15 cellular contexts compared by ENCODE assay signal in the genomic region with DNA sequence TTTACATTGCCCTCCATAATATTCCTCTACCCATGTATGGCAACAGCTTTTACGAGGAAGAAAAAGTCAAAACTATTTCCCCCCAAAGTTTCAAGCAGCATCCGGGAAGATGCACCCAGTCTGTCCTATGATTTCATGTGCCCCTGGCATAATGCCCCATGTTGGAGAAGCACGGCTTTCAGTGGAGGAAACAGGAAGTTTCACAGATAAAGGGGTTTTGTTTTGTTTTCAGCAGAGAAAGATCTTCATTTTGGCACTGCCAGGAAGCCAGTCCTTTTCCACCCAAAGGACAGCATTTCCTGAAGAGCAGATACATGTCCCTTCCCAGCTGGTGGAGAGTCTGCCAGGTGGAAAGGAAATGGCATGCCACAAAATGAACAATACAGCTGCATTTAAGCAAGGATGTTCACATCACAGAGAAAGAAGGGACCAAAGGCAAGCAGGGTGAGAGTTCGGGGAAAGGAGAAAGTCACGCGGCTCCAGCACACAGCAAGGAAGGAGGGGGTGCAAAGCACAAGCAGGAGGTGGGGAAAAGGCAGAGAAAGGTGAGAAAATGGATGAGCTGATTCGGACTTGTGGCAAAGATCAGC.
A peak's percentile ranks its signal among the peaks of the same experiment; 100 is the strongest.
DNase-seq lines count a peak whose midpoint lies in the region; ATAC-seq and TF ChIP-seq lines count a peak whose summit lies in the region.
"Had no signal": no experiment of that assay in that cellular context is flagged by ENCODE, and none has a peak within 500 bp of the region (broad histone marks: within the 10 kb centered on the region; RNA-seq: fewer than 3 reads in every experiment).

No MANE protein-coding gene starts in this region.

- CTCF ChIA-PET in activated CD8-positive, alpha-beta T cell treated with anti-CD3 and anti-CD28 coated beads, Interleukin-2, amount 10 ng/mL, durations not matched to agents 7 days and 5 days (lab: Charles Lee), result interaction anchor here (0.7 to 1.1 kb wide), 2 partner anchors 9 to 498 kb away, joined by 3 read pairs; no protein-coding TSS in a partner anchor

- peak overlapping the region; percentile 66 for H3K4me2 ChIP-seq in DND-41 (ENCODE audit: insufficient read depth, low read length)
- H3K4me2 ChIP-seq: KMS-11 had no signal

- H3K27me3 ChIP-seq in DND-41 (ENCODE audit: insufficient read depth, low read length, poor library complexity), result no peaks in the 10 kb centered on the region

- ATAC-seq in DND-41 (ENCODE audit: insufficient read depth, low read depth) (peak; percentile 94), HG03378 (IDR thresholded peaks at IDR 0.05; ENCODE audit: unreplicated experiment) (no peak)
- ATAC-seq in activated CD8-positive, alpha-beta T cell treated with anti-CD3 and anti-CD28 coated beads, Interleukin-2, amount 10 ng/mL, durations not matched to agents 7 days and 5 days, result no peak
- ATAC-seq: activated CD8-positive, alpha-beta memory T cell treated with anti-CD3 and anti-CD28 coated beads, Interleukin-2, amount 10 ng/mL, durations not matched to agents 7 days and 5 days; mucosa of descending colon had no signal

- H3K4me3 ChIP-seq in DND-41 (ENCODE audit: low read depth in 1 of 2, low read length in 2 of 2), result peak overlapping the region in 1 of 2 experiments; percentile 46; a peak in 2 of 4 replicates
- H3K4me3 ChIP-seq: mucosa of descending colon, skin epidermis had no signal

- peak overlapping the region; percentile 45 for H3K9ac ChIP-seq in DND-41 (ENCODE audit: low read depth, low read length)
- H3K9ac ChIP-seq: KMS-11 had no signal

- POLR2A ChIA-PET in activated CD8-positive, alpha-beta T cell treated with anti-CD3 and anti-CD28 coated beads, Interleukin-2, amount 10 ng/mL, durations not matched to agents 7 days and 5 days (lab: Charles Lee), result no interaction called here

- H3K4me1 ChIP-seq in DND-41 (ENCODE audit: insufficient read depth, low read length), result peaks cover 64% of the 10 kb centered on the region

- peaks cover 89% of the 10 kb centered on the region for H3K79me2 ChIP-seq in DND-41 (ENCODE audit: insufficient read depth, low read length)

- peak overlapping the region; percentile 40 for H2AFZ ChIP-seq in DND-41 (ENCODE audit: low read depth, low read length)

- H3K4me1 Mint-ChIP-seq in activated CD8-positive, alpha-beta T cell treated with anti-CD3 and anti-CD28 coated beads, Interleukin-2, amount 10 ng/mL, durations not matched to agents 7 days and 5 days (ENCODE audit: low read depth), result peaks cover 23% of the 10 kb centered on the region

- H3K36me3 Mint-ChIP-seq in activated CD8-positive, alpha-beta T cell treated with anti-CD3 and anti-CD28 coated beads, Interleukin-2, amount 10 ng/mL, durations not matched to agents 7 days and 5 days (ENCODE audit: low read depth), result peaks cover 10% of the 10 kb centered on the region

- peak overlapping the region; percentile 84 for H3K27ac ChIP-seq in DND-41 (ENCODE audit: low read length)
- H3K27ac ChIP-seq: KMS-11 had no signal

- H3K9me3 ChIP-seq in DND-41 (ENCODE audit: insufficient read depth, low read length, severe bottlenecking), result peaks cover 4% of the 10 kb centered on the region
- H3K9me3 ChIP-seq: mucosa of descending colon had no signal

- H3K4me3 Mint-ChIP-seq in activated CD8-positive, alpha-beta T cell treated with anti-CD3 and anti-CD28 coated beads, Interleukin-2, amount 10 ng/mL, durations not matched to agents 7 days and 5 days, result peak overlapping the region; percentile 30
- H3K4me3 Mint-ChIP-seq: activated CD8-positive, alpha-beta memory T cell treated with anti-CD3 and anti-CD28 coated beads, Interleukin-2, amount 10 ng/mL, durations not matched to agents 7 days and 5 days had no signal

- DNase-seq in Ammon's horn (ENCODE audit: low spot score), result peak; percentile 82
- DNase-seq in DND-41, result peak; percentile 82
- DNase-seq in activated CD8-positive, alpha-beta T cell treated with anti-CD3 and anti-CD28 coated beads, Interleukin-2, amount 10 ng/mL, durations not matched to agents 7 days and 5 days, result no peak
- DNase-seq in inferior parietal cortex (ENCODE audit: extremely low spot score), result peak; percentile 60
- DNase-seq in NCI-H1105 treated with DMSO at 0.1 percent for 48 hours (lab: John Stamatoyannopoulos, UW), result no peak
- DNase-seq in SHP77 (lab: John Stamatoyannopoulos, UW), result no peak
- no peak for DNase-seq in NCI-H2171 (lab: John Stamatoyannopoulos, UW)
- DNase-seq: activated CD8-positive, alpha-beta memory T cell treated with anti-CD3 and anti-CD28 coated beads, Interleukin-2, amount 10 ng/mL, durations not matched to agents 7 days and 5 days; cerebellar nuclear complex; mucosa of descending colon; NCI-H446; SIG-M5 had no signal

- H3K9me3 Mint-ChIP-seq in activated CD8-positive, alpha-beta T cell treated with anti-CD3 and anti-CD28 coated beads, Interleukin-2, amount 10 ng/mL, durations not matched to agents 7 days and 5 days (ENCODE audit: insufficient read depth), result peaks cover 10% of the 10 kb centered on the region

- H3K27me3 Mint-ChIP-seq in activated CD8-positive, alpha-beta T cell treated with anti-CD3 and anti-CD28 coated beads, Interleukin-2, amount 10 ng/mL, durations not matched to agents 7 days and 5 days (ENCODE audit: low read depth), result no peaks in the 10 kb centered on the region
- H3K27me3 Mint-ChIP-seq: activated CD8-positive, alpha-beta memory T cell treated with anti-CD3 and anti-CD28 coated beads, Interleukin-2, amount 10 ng/mL, durations not matched to agents 7 days and 5 days had no signal

- TF ChIP-seq CTCF in DND-41 (IDR thresholded peaks at IDR 0.05; ENCODE audit: borderline replicate concordance, extremely low read depth, low read length, poor library complexity, severe bottlenecking), result no peak

- no peaks in the 10 kb centered on the region for H4K20me1 ChIP-seq in DND-41 (ENCODE audit: insufficient read depth, low read length)

- peak overlapping the region; percentile 7 for H3K27ac Mint-ChIP-seq in activated CD8-positive, alpha-beta T cell treated with anti-CD3 and anti-CD28 coated beads, Interleukin-2, amount 10 ng/mL, durations not matched to agents 7 days and 5 days
- H3K27ac Mint-ChIP-seq: activated CD8-positive, alpha-beta memory T cell treated with anti-CD3 and anti-CD28 coated beads, Interleukin-2, amount 10 ng/mL, durations not matched to agents 7 days and 5 days had no signal

- no peaks in the 10 kb centered on the region for H3K36me3 ChIP-seq in DND-41 (ENCODE audit: insufficient read depth, low read length)

Comparison
In these comparisons a context has a peak if more than half of its experiments do, and no peak if none do; other contexts are left out.
1. DNase-seq: peak in Ammon's horn (single experiment), DND-41 (single experiment) and inferior parietal cortex (single experiment); none in activated CD8-positive, alpha-beta T cell treated with anti-CD3 and anti-CD28 coated beads, Interleukin-2, amount 10 ng/mL, durations not matched to agents 7 days and 5 days (single experiment), NCI-H1105 treated with DMSO at 0.1 percent for 48 hours (single experiment), SHP77 (0 of 2) and NCI-H2171 (single experiment).